9 cellular contexts compared by ENCODE assay signal in the genomic region with DNA sequence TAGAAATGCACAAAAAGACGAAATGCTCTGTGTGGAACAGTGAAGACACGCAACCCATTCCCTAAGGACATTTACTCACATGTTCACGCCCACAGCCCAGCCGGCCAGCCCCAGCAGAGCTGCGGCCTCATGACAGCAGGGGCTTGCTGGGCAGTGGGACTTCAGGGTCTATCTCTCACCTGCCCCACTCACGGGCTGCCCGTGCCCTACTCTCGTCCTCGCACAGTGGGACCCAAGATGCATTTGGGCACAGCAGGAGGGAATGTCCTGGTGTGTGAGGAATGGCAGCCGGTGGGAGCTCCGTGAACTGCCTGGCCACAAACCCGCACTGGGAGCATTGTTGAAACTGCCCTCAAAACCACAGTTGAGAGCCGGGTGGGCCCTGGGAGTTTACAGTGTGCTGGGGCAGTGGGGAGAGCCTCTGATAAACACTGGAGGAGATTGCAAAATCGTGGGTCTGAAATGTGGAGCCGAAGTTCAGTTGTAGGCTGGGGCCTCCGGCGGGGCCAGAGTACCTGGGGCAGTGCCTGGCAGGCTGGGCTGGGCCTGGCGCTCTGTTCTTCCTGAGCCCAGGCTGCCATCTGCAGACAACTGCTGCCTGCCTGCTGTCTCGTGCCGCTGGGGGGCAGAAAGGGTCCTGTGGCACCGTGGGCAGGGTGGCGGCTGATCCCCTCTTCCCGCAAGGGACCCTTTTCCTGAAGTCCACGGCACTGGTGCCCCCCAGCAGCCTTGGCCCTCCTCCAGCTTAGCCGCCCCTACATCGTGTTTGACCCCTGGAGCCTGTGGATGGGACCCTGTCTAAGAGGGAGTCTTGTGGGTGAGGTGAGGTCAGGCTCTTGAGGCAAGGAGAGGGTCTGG. TPM values are rescaled to one million over a fixed set of nuclear protein-coding genes. Genes with fewer than 3 reads are reported as not detected.
DNase-seq lines count a peak whose midpoint lies in the region; ATAC-seq and TF ChIP-seq lines count a peak whose summit lies in the region.
"Had no signal": no experiment of that assay in that cellular context is flagged by ENCODE, and none has a peak within 500 bp of the region (broad histone marks: within the 10 kb centered on the region; RNA-seq: fewer than 3 reads in every experiment).

No MANE protein-coding gene starts in this region.

- peak overlapping the region; percentile 70 for H2AK9ac ChIP-seq in IMR-90 (replicated peaks; ENCODE audit: low read depth, low read length, poor library complexity)

- no peaks in the 10 kb centered on the region for H3K36me3 ChIP-seq in IMR-90 (ENCODE audit: control insufficient read depth, insufficient read depth, low read length)
- H3K36me3 ChIP-seq in skeletal muscle satellite cell (ENCODE audit: insufficient read depth, low read length), result no peaks in the 10 kb centered on the region

- peak overlapping the region; percentile 57 for H3K4me3 Mint-ChIP-seq in T-helper 17 cell
- H3K4me3 Mint-ChIP-seq in immature natural killer cell, result no peak overlapping the region

- H3K36me3 Mint-ChIP-seq in T-helper 17 cell (ENCODE audit: low read depth), result peaks cover 8% of the 10 kb centered on the region
- no peaks in the 10 kb centered on the region for H3K36me3 Mint-ChIP-seq in immature natural killer cell

- no TSS peak for BruUV-seq in IMR-90 (replicated peaks; lab: Mats Ljungman, UMichigan)

- in situ Hi-C loops in IMR-90 (cut with MboI; ENCODE audit: low sequenced_read_pairs), result no loop called here

- ATAC-seq in IMR-90 (ENCODE audit: low read depth) (peak; percentile 66), T-helper 17 cell (no peak), Right ventricle myocardium superior (ENCODE audit: poor library complexity) (peak; percentile 32), HG02840 (IDR thresholded peaks at IDR 0.05; ENCODE audit: low FRiP score, unreplicated experiment) (no peak), HG02642 (IDR thresholded peaks at IDR 0.05; ENCODE audit: poor library complexity, unreplicated experiment) (no peak)

- intact Hi-C loops in IMR-90 (cut with micrococcal nuclease), result no loop called here
- intact Hi-C loops in Right ventricle myocardium superior (cut with DNase I), result loop anchor here (10.0 kb wide), 1 partner anchor 46 kb away; no protein-coding TSS in a partner anchor

- peaks cover 0 to 16% of the 10 kb centered on the region in 2 experiments; a peak in 2 of 4 replicates for H3K79me1 ChIP-seq in IMR-90 (ENCODE audit: low read depth in 1 of 2, low read length in 2 of 2)

- H4K5ac ChIP-seq in IMR-90 (ENCODE audit: low read depth, low read length), result peak overlapping the region; percentile 80

- peak overlapping the region; percentile 96 for H4K91ac ChIP-seq in IMR-90 (ENCODE audit: insufficient read depth, low read depth, low read length)

- dilution Hi-C loops in IMR-90 (cut with HindIII; ENCODE audit: low sequenced_read_pairs, unreplicated experiment), result no loop called here

- 61% methylated on average over 7 of the region's 26 CpGs; no CpG with 5 or more reads in 1 of the 2 experiments for WGBS in IMR-90 (ENCODE audit: extremely low coverage in 2 of 2, insufficient read length in 1 of 2), 2 experiments

- H3K4me2 ChIP-seq in IMR-90 (ENCODE audit: low read depth, low read length) (peak overlapping the region; percentile 5), skeletal muscle satellite cell (ENCODE audit: low read length) (peak overlapping the region; percentile 62)

- peak overlapping the region; percentile 93 for H2AK5ac ChIP-seq in IMR-90 (ENCODE audit: low read depth, low read length)

- H3K14ac ChIP-seq in IMR-90 (replicated peaks; ENCODE audit: low read depth, low read length), result peak overlapping the region; percentile 77

- H4K20me1 ChIP-seq in IMR-90 (ENCODE audit: insufficient read depth, low read length), result no peaks in the 10 kb centered on the region

- no peak; the same call in 1 of the 2 replicates for TF ChIP-seq POLR2A in IMR-90 (IDR thresholded peaks at IDR 0.05; ENCODE audit: low read depth, low read length)

- CTCF ChIA-PET in IMR-90 (lab: Yijun Ruan, JAX), result interaction anchor here (0.8 to 2.1 kb wide), 11 partner anchors 9 to 168 kb away, joined by 3 to 9 read pairs (median 4); no protein-coding TSS in a partner anchor

- H4K8ac ChIP-seq in IMR-90 (ENCODE audit: low read depth in 2 of 2, low read length in 2 of 2), result peak overlapping the region; percentile 48 to 92

- H3K4me1 ChIP-seq in IMR-90 (ENCODE audit: control insufficient read depth, insufficient read depth, low read length) (peaks cover 31% of the 10 kb centered on the region), skeletal muscle satellite cell (ENCODE audit: control insufficient read depth, insufficient read depth, low read length) (peaks cover 42% of the 10 kb centered on the region)

- TF ChIP-seq RAD21 in IMR-90 (IDR thresholded peaks at IDR 0.05; ENCODE audit: low read length), result no peak

- H3K9ac ChIP-seq in IMR-90 (ENCODE audit: low read depth, low read length), result peak overlapping the region; percentile 11; the same call in 1 of the 2 replicates
- peak overlapping the region; percentile 70 for H3K9ac ChIP-seq in skeletal muscle satellite cell (ENCODE audit: low read depth, low read length)

- peak overlapping the region; percentile 93 for H2BK120ac ChIP-seq in IMR-90 (ENCODE audit: low read depth, low read length)

- H3K27ac Mint-ChIP-seq in T-helper 17 cell, result peak overlapping the region; percentile 67
- H3K27ac Mint-ChIP-seq in immature natural killer cell, result no peak overlapping the region

- H3K56ac ChIP-seq in IMR-90 (ENCODE audit: extremely low read depth, insufficient read depth, low read length), result peak overlapping the region; percentile 48; the same call in 1 of the 2 replicates

- peak overlapping the region; percentile 86 for H2BK15ac ChIP-seq in IMR-90 (ENCODE audit: low read depth, low read length)

- no peaks in the 10 kb centered on the region for H3K9me3 Mint-ChIP-seq in immature natural killer cell

- peaks cover 22% of the 10 kb centered on the region for H3K9me1 ChIP-seq in IMR-90 (ENCODE audit: insufficient read depth, low read length)

- H3K27me3 Mint-ChIP-seq in T-helper 17 cell (peaks cover 24% of the 10 kb centered on the region), immature natural killer cell (ENCODE audit: low read depth in 3 of 3) (peaks cover 0 to 15% (median 3%) of the 10 kb centered on the region in 3 donors)

- peaks cover 10% of the 10 kb centered on the region for H3K4me1 Mint-ChIP-seq in T-helper 17 cell
- H3K4me1 Mint-ChIP-seq in immature natural killer cell, result no peaks in the 10 kb centered on the region

- peak overlapping the region; percentile 88 for H3K27ac ChIP-seq in IMR-90 (ENCODE audit: insufficient read depth, low read length)

- H3K27me3 ChIP-seq in IMR-90 (ENCODE audit: control insufficient read depth, insufficient read depth, low read length), result no peaks in the 10 kb centered on the region
- no peaks in the 10 kb centered on the region for H3K27me3 ChIP-seq in skeletal muscle satellite cell (ENCODE audit: control insufficient read depth, insufficient read depth, low read length)

- peak overlapping the region; percentile 81 for H2BK5ac ChIP-seq in IMR-90 (ENCODE audit: low read depth, low read length, poor library complexity, severe bottlenecking)

- H3K23ac ChIP-seq in IMR-90 (ENCODE audit: low read depth, low read length), result peak overlapping the region; percentile 63

- no peak overlapping the region for H3K4me3 ChIP-seq in IMR-90 (ENCODE audit: insufficient read depth, low read depth, low read length)
- H3K4me3 ChIP-seq in skeletal muscle satellite cell (ENCODE audit: low read length), result no peak overlapping the region

- peak overlapping the region; percentile 88 for H2BK20ac ChIP-seq in IMR-90 (ENCODE audit: low read depth, low read length)

- POLR2A ChIA-PET in IMR-90 (lab: Charles Lee; ENCODE audit: unreplicated experiment), result interaction anchor here (1.8 kb wide), 1 partner anchor 14 kb away, joined by 4 read pairs; no protein-coding TSS in a partner anchor

- H3K18ac ChIP-seq in IMR-90 (ENCODE audit: low read depth, low read length), result peak overlapping the region; percentile 80

- H3K4ac ChIP-seq in IMR-90 (ENCODE audit: low read depth, low read length), result peak overlapping the region; percentile 92

- TF ChIP-seq CTCF in IMR-90 (conservative IDR thresholded peaks at IDR 0.05; ENCODE audit: low read depth, low read length), result no peak

- H3K9me3 ChIP-seq in IMR-90 (ENCODE audit: control insufficient read depth, insufficient read depth, low read length), result no peaks in the 10 kb centered on the region
- H3K9me3 ChIP-seq in T-helper 17 cell (ENCODE audit: control insufficient read depth, low read length, poor library complexity, severe bottlenecking), result no peaks in the 10 kb centered on the region
- H3K9me3 ChIP-seq in skeletal muscle satellite cell (replicated peaks; ENCODE audit: low read length), result no peaks in the 10 kb centered on the region

- H2AFZ ChIP-seq in IMR-90 (replicated peaks; ENCODE audit: low read length, poor library complexity), result peak overlapping the region; percentile 77

- DNase-seq in IMR-90 (peak; percentile 88), T-helper 17 cell (no peak), Right ventricle myocardium superior (peak; percentile 62), cerebellar nuclear complex (lab: John Stamatoyannopoulos, UW) (no peak), immature natural killer cell (no peak)
- DNase-seq: NCI-H2029 treated with DMSO at 0.1 percent for 48 hours had no signal

TF ChIP-seq in IMR-90, 13 proteins besides CTCF, POLR2A, EP300 and RAD21 (continues in another document):
- TF ChIP-seq RFX5 (IDR thresholded peaks at IDR 0.05; ENCODE audit: low read depth, low read length), result no peak
- TF ChIP-seq MAFK (IDR thresholded peaks at IDR 0.05; ENCODE audit: low read depth, low read length), result no peak
- TF ChIP-seq SMC3 (IDR thresholded peaks at IDR 0.05; ENCODE audit: low read depth, low read length), result no peak; the same call in 1 of the 2 replicates
- TF ChIP-seq, protein P1, sequence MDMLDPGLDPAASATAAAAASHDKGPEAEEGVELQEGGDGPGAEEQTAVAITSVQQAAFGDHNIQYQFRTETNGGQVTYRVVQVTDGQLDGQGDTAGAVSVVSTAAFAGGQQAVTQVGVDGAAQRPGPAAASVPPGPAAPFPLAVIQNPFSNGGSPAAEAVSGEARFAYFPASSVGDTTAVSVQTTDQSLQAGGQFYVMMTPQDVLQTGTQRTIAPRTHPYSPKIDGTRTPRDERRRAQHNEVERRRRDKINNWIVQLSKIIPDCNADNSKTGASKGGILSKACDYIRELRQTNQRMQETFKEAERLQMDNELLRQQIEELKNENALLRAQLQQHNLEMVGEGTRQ (IDR thresholded peaks at IDR 0.05; ENCODE audit: low read depth, low read length), result no peak
- peak; percentile 91 for TF ChIP-seq CEBPB (IDR thresholded peaks at IDR 0.05; ENCODE audit: low read depth, low read length)
- TF ChIP-seq BHLHE40 (IDR thresholded peaks at IDR 0.05; ENCODE audit: low read depth, low read length), result 0 out of 2 replicates have a peak, but pooled peaks have one; percentile 15

RNA-seq across cellular contexts. Expression of a gene that starts 20.7 kb away (rescaled TPM):
- total RNA-seq in IMR-90 (2012; rRNA removed), result 18.8 and 23.9 TPM in 2 replicates
- polyA plus RNA-seq in IMR-90 (2012; rRNA removed), result 58.5 and 59.3 TPM in 2 replicates
- 46.5 and 53.6 TPM in 2 replicates for polyA plus RNA-seq in IMR-90 (2012; cell fraction: cytosol; rRNA removed)
- polyA plus RNA-seq in IMR-90 (2012; cell fraction: nucleus; rRNA removed; ENCODE audit: low replicate concordance), result 236 and 251 TPM in 2 replicates
- total RNA-seq in T-helper 17 cell, result 10 to 100 TPM; 48.5 to 66.4 TPM
- 15.3 TPM for total RNA-seq in Right ventricle myocardium superior
- 16.4 and 18.0 TPM in 2 replicates for total RNA-seq in skeletal muscle satellite cell (2012; rRNA removed)
- 1 to 10 TPM; 1.1 to 5.2 (median 4.7) TPM for polyA plus RNA-seq in immature natural killer cell

Comparison
In these comparisons a context has a peak if more than half of its experiments do, and no peak if none do; other contexts are left out.
1. ATAC-seq: peak in IMR-90 (single experiment) and Right ventricle myocardium superior (single experiment); none in T-helper 17 cell (single experiment), HG02840 (single experiment) and HG02642 (single experiment).
2. DNase-seq: peak in IMR-90 (single experiment) and Right ventricle myocardium superior (single experiment); none in T-helper 17 cell (0 of 3), cerebellar nuclear complex (0 of 2) and immature natural killer cell (0 of 3).